ENCODE assay signal across 8 cellular contexts in genomic region chr20:38472513-38473352, GRCh38. TPM values are rescaled to one million over a fixed set of nuclear protein-coding genes. Genes with fewer than 3 reads are reported as not detected.
DNase-seq lines count a peak whose midpoint lies in the region; ATAC-seq and TF ChIP-seq lines count a peak whose summit lies in the region.

TSS of gene RALGAPB (plus strand) at chr20:38472843. CDS start at chr20:38488433, 15,590 bp downstream.

- peak; percentile 99 for DNase-seq in NCI-H1436 (lab: John Stamatoyannopoulos, UW)
- peak; percentile 98 for DNase-seq in T follicular helper cell (ENCODE audit: low read depth)
- peak; percentile 100 for DNase-seq in adipocyte (ENCODE audit: low read depth)
- peak; percentile 98 to 100 for DNase-seq in cardiac muscle cell (ENCODE audit: low read depth in 1 of 2, low spot score in 1 of 2)
- DNase-seq in tibial nerve (ENCODE audit: low spot score in 2 of 2) = peak; percentile 98 to 99

- H3K27me3 ChIP-seq in adipocyte (replicated peaks; ENCODE audit: control insufficient read depth, insufficient read depth, low read length) (peaks cover 5% of the 10 kb centered on the region), cardiac muscle cell (no peaks in the 10 kb centered on the region), parathyroid adenoma (ENCODE audit: control insufficient read depth, insufficient read depth, low read length) (no peaks in the 10 kb centered on the region), tibial nerve (no peaks in the 10 kb centered on the region)

- H3K36me3 ChIP-seq in adipocyte (ENCODE audit: control insufficient read depth, insufficient read depth, low read length, severe bottlenecking) = no peaks in the 10 kb centered on the region
- H3K36me3 ChIP-seq in cardiac muscle cell = no peaks in the 10 kb centered on the region
- H3K36me3 ChIP-seq in parathyroid adenoma (ENCODE audit: control insufficient read depth, insufficient read depth, low read length) = no peaks in the 10 kb centered on the region
- H3K36me3 ChIP-seq in tibial nerve = no peaks in the 10 kb centered on the region

- peak within 1 kb of the TSS; percentile 81 for H2AFZ ChIP-seq in parathyroid adenoma

- H3K79me2 ChIP-seq in parathyroid adenoma = peaks cover 41% of the 10 kb centered on the region

- ATAC-seq in HG02840 (IDR thresholded peaks at IDR 0.05; ENCODE audit: low FRiP score, unreplicated experiment) = peak; percentile 92

- 0 to 1% methylated on average over 14 to 73 of the region's 80 CpGs for WGBS in tibial nerve, 2 donors

- TF ChIP-seq EP300 in tibial nerve (IDR thresholded peaks at IDR 0.05) = peak; percentile 88 to 90

- H3K9me3 ChIP-seq in adipocyte (ENCODE audit: control insufficient read depth, low read length) = no peaks in the 10 kb centered on the region
- H3K9me3 ChIP-seq in cardiac muscle cell (ENCODE audit: low read depth) = no peaks in the 10 kb centered on the region
- H3K9me3 ChIP-seq in parathyroid adenoma (ENCODE audit: control insufficient read depth, low read length) = no peaks in the 10 kb centered on the region
- no peaks in the 10 kb centered on the region for H3K9me3 ChIP-seq in tibial nerve

- TF ChIP-seq CTCF in GM12875 (IDR thresholded peaks at IDR 0.05; ENCODE audit: borderline replicate concordance, insufficient read depth, low read depth, low read length) (peak; percentile 33; the same call in 1 of the 2 replicates), cardiac muscle cell (IDR thresholded peaks at IDR 0.05; ENCODE audit: low read depth, low read length) (peak; percentile 45), parathyroid adenoma (IDR thresholded peaks at IDR 0.05) (peak; percentile 59), tibial nerve (IDR thresholded peaks at IDR 0.05) (peak in 4 of 5 experiments; percentile 32 to 64 (median 45))

- TF ChIP-seq POLR2A in tibial nerve (IDR thresholded peaks at IDR 0.05) = peak in 1 of 2 donors; percentile 68

- H3K27ac ChIP-seq in cardiac muscle cell (peak within 1 kb of the TSS; percentile 97), parathyroid adenoma (peak within 1 kb of the TSS; percentile 76), tibial nerve (peak within 1 kb of the TSS; percentile 64 to 91 (median 84))

- peak within 1 kb of the TSS; percentile 60 for H3K4me3 ChIP-seq in GM12875 (ENCODE audit: low read depth, low read length)
- peak within 1 kb of the TSS; percentile 85 for H3K4me3 ChIP-seq in adipocyte (ENCODE audit: low read length)
- H3K4me3 ChIP-seq in cardiac muscle cell = peak within 1 kb of the TSS; percentile 85
- H3K4me3 ChIP-seq in parathyroid adenoma (ENCODE audit: low read depth, low read length) = peak within 1 kb of the TSS; percentile 82
- H3K4me3 ChIP-seq in tibial nerve = peak within 1 kb of the TSS; percentile 61 to 91 (median 79)

- H3K9ac ChIP-seq in adipocyte (ENCODE audit: low read length) = peak within 1 kb of the TSS; percentile 88
- H3K9ac ChIP-seq in parathyroid adenoma = peak within 1 kb of the TSS; percentile 42

- H3K4me2 ChIP-seq in parathyroid adenoma (ENCODE audit: low read length) = peak within 1 kb of the TSS; percentile 74

- H3K4me1 ChIP-seq in adipocyte (ENCODE audit: control insufficient read depth, insufficient read depth, low read length) (peaks cover 9% of the 10 kb centered on the region), cardiac muscle cell (ENCODE audit: low read depth) (peaks cover 8% of the 10 kb centered on the region), parathyroid adenoma (peaks cover 10% of the 10 kb centered on the region), tibial nerve (peaks cover 0 to 44% (median 15%) of the 10 kb centered on the region in 4 donors)

RNA-seq across cellular contexts. Expression of gene RALGAPB, which starts in this region (rescaled TPM):
- total RNA-seq in cardiac muscle cell = 16.5 and 20.3 TPM in 2 replicates
- polyA plus RNA-seq in cardiac muscle cell = 10.3 and 11.0 TPM in 2 replicates
- 10 to 100 TPM; 33.9 to 45.9 (median 44.3) TPM for total RNA-seq in tibial nerve

Comparison
In these comparisons a context has a peak if more than half of its experiments do, and no peak if none do; other contexts are left out.
1. Peak in every context shown above with its lines: DNase-seq, ATAC-seq, H3K4me3 ChIP-seq and H3K27ac ChIP-seq.